Comparison of ENCODE assay signal across 22 cellular contexts in genomic region chr12:79439179-79439825, GRCh38.
DNase-seq lines count a peak whose midpoint lies in the region; ATAC-seq, FAIRE-seq and TF ChIP-seq lines count a peak whose summit lies in the region.
"Had no signal": no experiment of that assay in that cellular context is flagged by ENCODE, and none has a peak within 500 bp of the region (broad histone marks: within the 10 kb centered on the region; RNA-seq: fewer than 3 reads in every experiment).

No MANE protein-coding gene starts in this region.

- H3K4me1 Mint-ChIP-seq in astrocyte (ENCODE audit: low read depth, unreplicated experiment): peaks cover 32% of the 10 kb centered on the region
- H3K4me1 Mint-ChIP-seq: CD4-positive, alpha-beta memory T cell had no signal

- no peaks in the 10 kb centered on the region for H3K27me3 ChIP-seq in astrocyte (ENCODE audit: insufficient read depth, low read length)
- no peaks in the 10 kb centered on the region for H3K27me3 ChIP-seq in parathyroid adenoma (ENCODE audit: control insufficient read depth, insufficient read depth, low read length)
- H3K27me3 ChIP-seq: Peyer's patch had no signal

- no peak for FAIRE-seq in astrocyte (lab: Jason Lieb, UNC)
- FAIRE-seq: HepG2 had no signal

- H3K36me3 Mint-ChIP-seq in astrocyte (ENCODE audit: low read depth, unreplicated experiment): no peaks in the 10 kb centered on the region
- H3K36me3 Mint-ChIP-seq: CD4-positive, alpha-beta memory T cell had no signal

- H3K27me3 Mint-ChIP-seq in astrocyte (ENCODE audit: low read depth, unreplicated experiment): no peaks in the 10 kb centered on the region

- no peak for TF ChIP-seq CTCF in astrocyte (IDR thresholded peaks at IDR 0.05; ENCODE audit: insufficient read depth, low read depth, low read length)
- no peak for TF ChIP-seq CTCF in parathyroid adenoma (IDR thresholded peaks at IDR 0.05)

- H3K9me3 ChIP-seq in astrocyte (ENCODE audit: insufficient read depth, low read depth, low read length) (no peaks in the 10 kb centered on the region), parathyroid adenoma (ENCODE audit: control insufficient read depth, low read length) (no peaks in the 10 kb centered on the region)
- H3K9me3 ChIP-seq: Peyer's patch had no signal

- DNase-seq in Caki2 (ENCODE audit: low read depth) (peak; percentile 87), astrocyte (ENCODE audit: low read depth) (no peak), iris pigment epithelial cell (ENCODE audit: low read depth) (peak; percentile 39), OCI-M1 (lab: John Stamatoyannopoulos, UW) (no peak), HT-29 (ENCODE audit: low spot score) (no peak)
- DNase-seq: 8988T; CD4-positive, alpha-beta memory T cell; DMS79; NCI-H1092; NCI-H146; NCI-H2081 treated with DMSO at 0.1 percent for 48 hours; NCI-H510A; NCI-H82; Peyer's patch; Right ventricle myocardium superior had no signal

- H3K4me1 ChIP-seq in astrocyte (ENCODE audit: insufficient read depth, low read length): peaks cover 8% of the 10 kb centered on the region
- H3K4me1 ChIP-seq in parathyroid adenoma: peaks cover 60% of the 10 kb centered on the region
- H3K4me1 ChIP-seq: Peyer's patch had no signal

- H3K4me3 ChIP-seq in astrocyte (ENCODE audit: insufficient read depth, low read depth, low read length): no peak overlapping the region
- no peak overlapping the region for H3K4me3 ChIP-seq in parathyroid adenoma (ENCODE audit: low read depth, low read length)
- H3K4me3 ChIP-seq: Peyer's patch had no signal

- H3K36me3 ChIP-seq in astrocyte (ENCODE audit: insufficient read depth, low read length) (no peaks in the 10 kb centered on the region), parathyroid adenoma (ENCODE audit: control insufficient read depth, insufficient read depth, low read length) (no peaks in the 10 kb centered on the region)
- H3K36me3 ChIP-seq: Peyer's patch had no signal

- H2AFZ ChIP-seq in astrocyte (ENCODE audit: low read depth, low read length): no peak overlapping the region
- peak overlapping the region; percentile 65 for H2AFZ ChIP-seq in parathyroid adenoma

- peak overlapping the region; percentile 2 for H3K9ac ChIP-seq in astrocyte (ENCODE audit: low read length)
- H3K9ac ChIP-seq in parathyroid adenoma: no peak overlapping the region
- H3K9ac ChIP-seq: KMS-11 had no signal

- no peak overlapping the region for H3K27ac Mint-ChIP-seq in astrocyte (ENCODE audit: unreplicated experiment)
- H3K27ac Mint-ChIP-seq: CD4-positive, alpha-beta memory T cell had no signal

- in situ Hi-C loops in Caki2 (cut with HindIII; ENCODE audit: low pct_unique_long_range_greater_than_20kb, low sequenced_read_pairs): no loop called here

- H3K4me2 ChIP-seq in astrocyte (ENCODE audit: low read length): peak overlapping the region; percentile 20
- no peak overlapping the region for H3K4me2 ChIP-seq in parathyroid adenoma (ENCODE audit: low read length)
- H3K4me2 ChIP-seq: KMS-11 had no signal

- no peaks in the 10 kb centered on the region for H4K20me1 ChIP-seq in astrocyte (ENCODE audit: insufficient read depth, low read length)

- no peaks in the 10 kb centered on the region for H3K79me2 ChIP-seq in astrocyte (ENCODE audit: insufficient read depth, low read length)
- H3K79me2 ChIP-seq in parathyroid adenoma: no peaks in the 10 kb centered on the region

- peak overlapping the region; percentile 17 for H3K27ac ChIP-seq in astrocyte (ENCODE audit: low read depth, low read length)
- H3K27ac ChIP-seq in parathyroid adenoma: peak overlapping the region; percentile 85
- H3K27ac ChIP-seq: KMS-11, Peyer's patch had no signal

- ATAC-seq in HG03139 (IDR thresholded peaks at IDR 0.05; ENCODE audit: unreplicated experiment) (no peak), HG03159 (IDR thresholded peaks at IDR 0.05; ENCODE audit: unreplicated experiment) (no peak)
- ATAC-seq: HCT116, HepG2, SK-N-SH treated with all-trans-retinoic acid at 6 μM for 48 hours had no signal

- H3K9me3 Mint-ChIP-seq in astrocyte (ENCODE audit: unreplicated experiment): no peaks in the 10 kb centered on the region

- no peak overlapping the region for H3K4me3 Mint-ChIP-seq in astrocyte (ENCODE audit: unreplicated experiment)
- H3K4me3 Mint-ChIP-seq: CD4-positive, alpha-beta memory T cell had no signal

Comparison
In these comparisons a context has a peak if more than half of its experiments do, and no peak if none do; other contexts are left out.
1. DNase-seq: peak in Caki2 (single experiment) and iris pigment epithelial cell (single experiment); none in astrocyte (single experiment), OCI-M1 (single experiment) and HT-29 (single experiment).